Comparison of ENCODE assay signal across 16 cellular contexts in genomic region chr9:91158946-91159345, GRCh38.
"Had no signal": no experiment of that assay in that cellular context is flagged by ENCODE, and none has a peak within 500 bp of the region (broad histone marks: within the 10 kb centered on the region; RNA-seq: fewer than 3 reads in every experiment).

No MANE protein-coding gene starts in this region.

- H3K4me3 ChIP-seq: lung had no signal

- H3K27ac ChIP-seq: pancreas had no signal

- H3K4me3 Mint-ChIP-seq: endodermal cell, naive B cell, T-helper 17 cell had no signal

- H3K36me3 ChIP-seq: gastrocnemius medialis, heart right ventricle, pancreas had no signal

- H3K27me3 ChIP-seq: dorsolateral prefrontal cortex, gastrocnemius medialis, heart right ventricle, pancreas, tibial nerve had no signal

- H3K9me3 Mint-ChIP-seq: endodermal cell, naive B cell had no signal

- DNase-seq: activated CD4-positive, CD25-positive, alpha-beta regulatory T cell; activated naive CD4-positive, alpha-beta T cell treated with Interleukin-2 at 50 U/mL for 16 hours; endodermal cell; naive B cell; SIG-M5; stimulated activated CD4-positive, alpha-beta T cell treated with anti-CD3 and anti-CD28 coated beads, Interleukin-1b, Interleukin-23, amount 100 ng/mL, for 48 hours; T-helper 17 cell had no signal

- H3K9me3 ChIP-seq: gastrocnemius medialis, pancreas had no signal

- FAIRE-seq: astrocyte, bronchial epithelial cell, islet of Langerhans, pancreas had no signal

- H3K27me3 Mint-ChIP-seq: naive B cell, T-helper 17 cell had no signal

- H3K4me1 ChIP-seq: pancreas had no signal

- H3K27ac Mint-ChIP-seq: endodermal cell, T-helper 17 cell had no signal

- ATAC-seq: T-helper 17 cell had no signal

- H3K36me3 Mint-ChIP-seq: naive B cell had no signal
